Comparison of ENCODE assay signal across 12 cellular contexts in genomic region chr15:31308185-31308639, GRCh38. TPM values are rescaled to one million over a fixed set of nuclear protein-coding genes. Genes with fewer than 3 reads are reported as not detected.
DNase-seq lines count a peak whose midpoint lies in the region; ATAC-seq and TF ChIP-seq lines count a peak whose summit lies in the region.
"Had no signal": no experiment of that assay in that cellular context is flagged by ENCODE, and none has a peak within 500 bp of the region (broad histone marks: within the 10 kb centered on the region; RNA-seq: fewer than 3 reads in every experiment).

No MANE protein-coding gene starts in this region.

- peak; percentile 10 for DNase-seq in NCI-H748 (lab: John Stamatoyannopoulos, UW; ENCODE audit: unreplicated experiment)
- no peak for DNase-seq in NCI-H748 treated with DMSO at 0.1 percent for 48 hours (lab: John Stamatoyannopoulos, UW)
- DNase-seq in activated CD8-positive, alpha-beta T cell treated with anti-CD3 and anti-CD28 coated beads for 36 hours, result peak; percentile 66
- DNase-seq in stimulated activated effector memory CD8-positive, alpha-beta T cell treated with anti-CD3 and anti-CD28 coated beads, Interleukin-12 subunit alpha, Interleukin-12 subunit beta, amount 100 ng/mL, for 72 hours (ENCODE audit: low spot score in 2 of 2), result no peak
- DNase-seq in NCI-H524 (lab: John Stamatoyannopoulos, UW), result no peak
- DNase-seq in omental fat pad (ENCODE audit: low spot score), result no peak
- no peak for DNase-seq in EL
- DNase-seq: aorta, HCEC 1CT, left lung, PC-3 had no signal

- no peaks in the 10 kb centered on the region for H3K36me3 Mint-ChIP-seq in activated CD8-positive, alpha-beta T cell treated with anti-CD3 and anti-CD28 coated beads for 36 hours (ENCODE audit: low read depth)
- H3K36me3 Mint-ChIP-seq in stimulated activated effector memory CD8-positive, alpha-beta T cell treated with anti-CD3 and anti-CD28 coated beads, Interleukin-12 subunit alpha, Interleukin-12 subunit beta, amount 100 ng/mL, for 72 hours, result no peaks in the 10 kb centered on the region

- intact Hi-C loops in activated CD8-positive, alpha-beta T cell treated with anti-CD3 and anti-CD28 coated beads for 36 hours (cut with micrococcal nuclease), result no loop called here

- no peak for TF ChIP-seq CTCF in activated CD8-positive, alpha-beta T cell treated with anti-CD3 and anti-CD28 coated beads for 36 hours (IDR thresholded peaks at IDR 0.05)
- TF ChIP-seq CTCF in omental fat pad (IDR thresholded peaks at IDR 0.05), result no peak

- no peaks in the 10 kb centered on the region for H3K27me3 Mint-ChIP-seq in activated CD8-positive, alpha-beta T cell treated with anti-CD3 and anti-CD28 coated beads for 36 hours

- H3K9me3 Mint-ChIP-seq in activated CD8-positive, alpha-beta T cell treated with anti-CD3 and anti-CD28 coated beads for 36 hours, result peaks cover 3% of the 10 kb centered on the region
- no peaks in the 10 kb centered on the region for H3K9me3 Mint-ChIP-seq in stimulated activated effector memory CD8-positive, alpha-beta T cell treated with anti-CD3 and anti-CD28 coated beads, Interleukin-12 subunit alpha, Interleukin-12 subunit beta, amount 100 ng/mL, for 72 hours

- H3K27ac Mint-ChIP-seq in activated CD8-positive, alpha-beta T cell treated with anti-CD3 and anti-CD28 coated beads for 36 hours, result no peak overlapping the region
- H3K27ac Mint-ChIP-seq in stimulated activated effector memory CD8-positive, alpha-beta T cell treated with anti-CD3 and anti-CD28 coated beads, Interleukin-12 subunit alpha, Interleukin-12 subunit beta, amount 100 ng/mL, for 72 hours, result peak overlapping the region; percentile 15

- no peak overlapping the region for H3K4me3 Mint-ChIP-seq in activated CD8-positive, alpha-beta T cell treated with anti-CD3 and anti-CD28 coated beads for 36 hours
- no peak overlapping the region for H3K4me3 Mint-ChIP-seq in stimulated activated effector memory CD8-positive, alpha-beta T cell treated with anti-CD3 and anti-CD28 coated beads, Interleukin-12 subunit alpha, Interleukin-12 subunit beta, amount 100 ng/mL, for 72 hours

- POLR2A ChIA-PET in activated CD8-positive, alpha-beta T cell treated with anti-CD3 and anti-CD28 coated beads for 36 hours (lab: Charles Lee), result no interaction called here

- CTCF ChIA-PET in activated CD8-positive, alpha-beta T cell treated with anti-CD3 and anti-CD28 coated beads for 36 hours (lab: Charles Lee), result interaction anchor here (1.1 kb wide), 1 partner anchor 127 kb away, joined by 3 read pairs; no protein-coding TSS in a partner anchor

- ATAC-seq in HG02678 (IDR thresholded peaks at IDR 0.05; ENCODE audit: unreplicated experiment), result peak; percentile 80
- peak; percentile 90 for ATAC-seq in activated CD8-positive, alpha-beta T cell treated with anti-CD3 and anti-CD28 coated beads for 36 hours
- peak; percentile 38 for ATAC-seq in stimulated activated effector memory CD8-positive, alpha-beta T cell treated with anti-CD3 and anti-CD28 coated beads, Interleukin-12 subunit alpha, Interleukin-12 subunit beta, amount 100 ng/mL, for 72 hours
- ATAC-seq in omental fat pad (ENCODE audit: low FRiP score), result no peak
- ATAC-seq: left lung, PC-3 had no signal

- H3K4me1 Mint-ChIP-seq in activated CD8-positive, alpha-beta T cell treated with anti-CD3 and anti-CD28 coated beads for 36 hours (ENCODE audit: low read depth), result peaks cover 40% of the 10 kb centered on the region
- peaks cover 19% of the 10 kb centered on the region for H3K4me1 Mint-ChIP-seq in stimulated activated effector memory CD8-positive, alpha-beta T cell treated with anti-CD3 and anti-CD28 coated beads, Interleukin-12 subunit alpha, Interleukin-12 subunit beta, amount 100 ng/mL, for 72 hours

RNA-seq across cellular contexts. Expression of gene KLF13, which starts 18.4 kb away (rescaled TPM):
- 100 to 1,000 TPM; 163 to 175 TPM for total RNA-seq in activated CD8-positive, alpha-beta T cell treated with anti-CD3 and anti-CD28 coated beads for 36 hours
- total RNA-seq in omental fat pad, result 10 to 100 TPM; 49.7 to 67.5 (median 62.3) TPM

Comparison
In these comparisons a context has a peak if more than half of its experiments do, and no peak if none do; other contexts are left out.
1. DNase-seq: peak in NCI-H748 (single experiment) and activated CD8-positive, alpha-beta T cell treated with anti-CD3 and anti-CD28 coated beads for 36 hours (single experiment); none in NCI-H748 treated with DMSO at 0.1 percent for 48 hours (single experiment), stimulated activated effector memory CD8-positive, alpha-beta T cell treated with anti-CD3 and anti-CD28 coated beads, Interleukin-12 subunit alpha, Interleukin-12 subunit beta, amount 100 ng/mL, for 72 hours (0 of 2), NCI-H524 (0 of 2), omental fat pad (single experiment) and EL (single experiment).